Comparison of ENCODE assay signal across 20 cellular contexts in genomic region chr2:167249197-167249596, GRCh38. TPM values are rescaled to one million over a fixed set of nuclear protein-coding genes. Genes with fewer than 3 reads are reported as not detected.
"Had no signal": no experiment of that assay in that cellular context is flagged by ENCODE, and none has a peak within 500 bp of the region (broad histone marks: within the 10 kb centered on the region; RNA-seq: fewer than 3 reads in every experiment).

No MANE protein-coding gene starts in this region.

- H3K27ac ChIP-seq: epithelial cell of prostate, prostate gland, testis, upper lobe of right lung had no signal

- DNase-seq: activated CD4-positive, alpha-beta T cell treated with anti-CD3 and anti-CD28 coated beads for 36 hours; activated CD8-positive, alpha-beta memory T cell treated with anti-CD3 and anti-CD28 coated beads, Interleukin-2, amount 50 U/mL, for 48 hours; activated CD8-positive, alpha-beta T cell treated with anti-CD3 and anti-CD28 coated beads, Interleukin-2, amount 10 ng/mL, durations not matched to agents 7 days and 5 days; activated naive CD4-positive, alpha-beta T cell; activated naive CD8-positive, alpha-beta T cell treated with anti-CD3 and anti-CD28 coated beads, Interleukin-2, amount 50 U/mL, for 24 hours; activated T-cell treated with anti-CD3 and anti-CD28 coated beads, Interleukin-2, amount 50 U/mL, for 72 hours; aorta; islet precursor cell; midbrain; spleen; stimulated activated naive CD8-positive, alpha-beta T cell treated with anti-CD3 and anti-CD28 coated beads, Interleukin-15, amount 100 ng/mL, for 72 hours; T-helper 1 cell; T1000; testis; upper lobe of right lung had no signal

- H3K27ac Mint-ChIP-seq: activated CD4-positive, alpha-beta T cell treated with anti-CD3 and anti-CD28 coated beads for 36 hours; activated CD8-positive, alpha-beta T cell treated with anti-CD3 and anti-CD28 coated beads, Interleukin-2, amount 10 ng/mL, durations not matched to agents 7 days and 5 days; activated naive CD8-positive, alpha-beta T cell treated with anti-CD3 and anti-CD28 coated beads, Interleukin-2, amount 50 U/mL, for 24 hours; stimulated activated naive CD8-positive, alpha-beta T cell treated with anti-CD3 and anti-CD28 coated beads, Interleukin-15, amount 100 ng/mL, for 72 hours had no signal

- ATAC-seq: activated CD4-positive, alpha-beta T cell treated with anti-CD3 and anti-CD28 coated beads for 36 hours; activated CD8-positive, alpha-beta T cell treated with anti-CD3 and anti-CD28 coated beads, Interleukin-2, amount 10 ng/mL, durations not matched to agents 7 days and 5 days; activated naive CD8-positive, alpha-beta T cell treated with anti-CD3 and anti-CD28 coated beads, Interleukin-2, amount 50 U/mL, for 24 hours; activated T-cell treated with anti-CD3 and anti-CD28 coated beads, Interleukin-2, amount 50 U/mL, for 72 hours; sciatic nerve; stimulated activated naive CD8-positive, alpha-beta T cell treated with anti-CD3 and anti-CD28 coated beads, Interleukin-15, amount 100 ng/mL, for 72 hours; upper lobe of right lung had no signal

- H3K27me3 ChIP-seq: spleen, testis, upper lobe of right lung had no signal

- H3K9me3 ChIP-seq: prostate gland, testis, upper lobe of right lung had no signal

- H3K4me1 Mint-ChIP-seq: activated CD4-positive, alpha-beta T cell treated with anti-CD3 and anti-CD28 coated beads for 36 hours; activated naive CD8-positive, alpha-beta T cell treated with anti-CD3 and anti-CD28 coated beads, Interleukin-2, amount 50 U/mL, for 24 hours; stimulated activated naive CD8-positive, alpha-beta T cell treated with anti-CD3 and anti-CD28 coated beads, Interleukin-15, amount 100 ng/mL, for 72 hours had no signal

- H3K36me3 ChIP-seq: prostate gland, spleen, upper lobe of right lung had no signal

- H3K4me3 Mint-ChIP-seq: activated CD4-positive, alpha-beta T cell treated with anti-CD3 and anti-CD28 coated beads for 36 hours; activated CD8-positive, alpha-beta T cell treated with anti-CD3 and anti-CD28 coated beads, Interleukin-2, amount 10 ng/mL, durations not matched to agents 7 days and 5 days; activated naive CD8-positive, alpha-beta T cell treated with anti-CD3 and anti-CD28 coated beads, Interleukin-2, amount 50 U/mL, for 24 hours; activated T-cell treated with anti-CD3 and anti-CD28 coated beads, Interleukin-2, amount 50 U/mL, for 72 hours; stimulated activated naive CD8-positive, alpha-beta T cell treated with anti-CD3 and anti-CD28 coated beads, Interleukin-15, amount 100 ng/mL, for 72 hours had no signal

- H3K4me1 ChIP-seq: prostate gland, spleen, testis, upper lobe of right lung had no signal

- H3K4me3 ChIP-seq: lung, prostate gland, spleen, testis, upper lobe of right lung had no signal

RNA-seq across cellular contexts. Expression of gene B3GALT1, which starts 43.6 kb away (rescaled TPM):
- total RNA-seq: activated CD8-positive, alpha-beta T cell treated with anti-CD3 and anti-CD28 coated beads, Interleukin-2, amount 10 ng/mL, durations not matched to agents 7 days and 5 days; activated T-cell treated with anti-CD3 and anti-CD28 coated beads, Interleukin-2, amount 50 U/mL, for 72 hours; dermis microvascular lymphatic vessel endothelial cell had no signal
- polyA plus RNA-seq: aorta had no signal
